In genomic region chr17:37384560-37385160, GRCh38 we compare ENCODE assay signal across 27 cellular contexts. TPM values are rescaled to one million over a fixed set of nuclear protein-coding genes. Genes with fewer than 3 reads are reported as not detected.
"Had no signal": no experiment of that assay in that cellular context is flagged by ENCODE, and none has a peak within 500 bp of the region (broad histone marks: within the 10 kb centered on the region; RNA-seq: fewer than 3 reads in every experiment).

No MANE protein-coding gene starts in this region.

- H3K4me1 ChIP-seq: heart left ventricle, left lung, lower lobe of right lung, parathyroid adenoma, psoas muscle, testis, tibial nerve had no signal

- H3K9me3 ChIP-seq: heart left ventricle, left lung, lower lobe of right lung, psoas muscle, testis, tibial nerve had no signal

- H3K9me3 Mint-ChIP-seq: central memory CD8-positive, alpha-beta T cell; naive B cell; nephron; stimulated activated naive B cell treated with anti-CD40 and anti-IgM and Interleukin-4, amounts not matched to agents 10 μg/mL and 1 μg/mL and 100 μg/mL, for 72 hours; stimulated activated naive CD8-positive, alpha-beta T cell treated with anti-CD3 and anti-CD28 coated beads, Interleukin-15, amount 100 ng/mL, for 72 hours had no signal

- H2AFZ ChIP-seq: parathyroid adenoma had no signal

- H3K36me3 ChIP-seq: heart left ventricle, left lung, lower lobe of right lung had no signal

- H3K4me1 Mint-ChIP-seq: central memory CD8-positive, alpha-beta T cell; naive B cell; nephron; stimulated activated naive B cell treated with anti-CD40 and anti-IgM and Interleukin-4, amounts not matched to agents 10 μg/mL and 1 μg/mL and 100 μg/mL, for 72 hours; stimulated activated naive CD8-positive, alpha-beta T cell treated with anti-CD3 and anti-CD28 coated beads, Interleukin-15, amount 100 ng/mL, for 72 hours had no signal

- H3K27ac ChIP-seq: heart left ventricle, left lung, lower lobe of right lung, parathyroid adenoma, psoas muscle, skin epidermis, testis, tibial nerve had no signal

- H3K27me3 Mint-ChIP-seq: central memory CD8-positive, alpha-beta T cell; naive B cell; stimulated activated naive B cell treated with anti-CD40 and anti-IgM and Interleukin-4, amounts not matched to agents 10 μg/mL and 1 μg/mL and 100 μg/mL, for 72 hours; stimulated activated naive CD8-positive, alpha-beta T cell treated with anti-CD3 and anti-CD28 coated beads, Interleukin-15, amount 100 ng/mL, for 72 hours had no signal

- ATAC-seq: heart left ventricle; left lung; lower lobe of right lung; psoas muscle; sciatic nerve; stimulated activated naive B cell treated with anti-CD40 and anti-IgM and Interleukin-4, amounts not matched to agents 10 μg/mL and 1 μg/mL and 100 μg/mL, for 72 hours; stimulated activated naive CD8-positive, alpha-beta T cell treated with anti-CD3 and anti-CD28 coated beads, Interleukin-15, amount 100 ng/mL, for 72 hours had no signal

- H3K79me2 ChIP-seq: parathyroid adenoma had no signal

- DNase-seq: erythroblast; heart left ventricle; hypothalamus; islet precursor cell; left lung; lower lobe of right lung; mesenchymal stem cell; midbrain; naive B cell; occipital lobe; psoas muscle; retina; stimulated activated CD4-positive, alpha-beta T cell treated with anti-CD3 and anti-CD28 coated beads, Interleukin-2, amount 100 ng/mL, for 24 hours; stimulated activated CD4-positive, alpha-beta T cell treated with anti-CD3 and anti-CD28 coated beads, Interleukin-4, amount 100 ng/mL, for 4 hours; stimulated activated naive B cell treated with anti-CD40 and anti-IgM and Interleukin-4, amounts not matched to agents 10 μg/mL and 1 μg/mL and 100 μg/mL, for 72 hours; stimulated activated naive CD8-positive, alpha-beta T cell treated with anti-CD3 and anti-CD28 coated beads, Interleukin-15, amount 100 ng/mL, for 72 hours; testis had no signal

- H3K27ac Mint-ChIP-seq: nephron; stimulated activated naive B cell treated with anti-CD40 and anti-IgM and Interleukin-4, amounts not matched to agents 10 μg/mL and 1 μg/mL and 100 μg/mL, for 72 hours had no signal

- H3K36me3 Mint-ChIP-seq: naive B cell; stimulated activated naive B cell treated with anti-CD40 and anti-IgM and Interleukin-4, amounts not matched to agents 10 μg/mL and 1 μg/mL and 100 μg/mL, for 72 hours had no signal

- H3K9ac ChIP-seq: parathyroid adenoma had no signal

- H3K4me3 ChIP-seq: heart left ventricle, left lung, lower lobe of right lung, psoas muscle, skin epidermis, testis, tibial nerve had no signal

- H3K4me3 Mint-ChIP-seq: central memory CD8-positive, alpha-beta T cell; naive B cell; nephron; stimulated activated naive B cell treated with anti-CD40 and anti-IgM and Interleukin-4, amounts not matched to agents 10 μg/mL and 1 μg/mL and 100 μg/mL, for 72 hours; stimulated activated naive CD8-positive, alpha-beta T cell treated with anti-CD3 and anti-CD28 coated beads, Interleukin-15, amount 100 ng/mL, for 72 hours had no signal

- H3K27me3 ChIP-seq: heart left ventricle, left lung, testis, tibial nerve had no signal

RNA-seq across cellular contexts. Expression of gene C17orf78, which starts 8.9 kb away (rescaled TPM):
- total RNA-seq: frontal cortex, glomerular endothelial cell, heart left ventricle, left lung, lower lobe of right lung, occipital lobe, psoas muscle, sciatic nerve, subcutaneous adipose tissue, tibial nerve, ureter had no signal
